In genomic region chr20:53175135-53175780, GRCh38 we compare ENCODE assay signal across 21 cellular contexts.
DNase-seq lines count a peak whose midpoint lies in the region; ATAC-seq, FAIRE-seq and TF ChIP-seq lines count a peak whose summit lies in the region.
"Had no signal": no experiment of that assay in that cellular context is flagged by ENCODE, and none has a peak within 500 bp of the region (broad histone marks: within the 10 kb centered on the region; RNA-seq: fewer than 3 reads in every experiment).

No MANE protein-coding gene starts in this region.

- no peak overlapping the region for H3K23ac ChIP-seq in neuronal stem cell (ENCODE audit: low read depth, low read length, poor library complexity)

- BruUV-seq in K562 (replicated peaks; lab: Mats Ljungman, UMichigan): no TSS peak

- H3K4me3 Mint-ChIP-seq in GM23338: no peak overlapping the region
- H3K4me3 Mint-ChIP-seq: B cell; CD4-positive, alpha-beta T cell had no signal

- H3K4me1 Mint-ChIP-seq in GM23338: peaks cover 9% of the 10 kb centered on the region
- H3K4me1 Mint-ChIP-seq: B cell had no signal

- no peak for TF ChIP-seq CTCF in GM23338 (conservative IDR thresholded peaks at IDR 0.05; ENCODE audit: low read depth in 2 of 2)
- TF ChIP-seq CTCF in RWPE2 (IDR thresholded peaks at IDR 0.05; ENCODE audit: poor library complexity, severe bottlenecking): no peak
- TF ChIP-seq CTCF in K562 (IDR thresholded peaks at IDR 0.05 in 2 of 3, conservative IDR thresholded peaks at IDR 0.05 in 1 of 3; ENCODE audit: insufficient read depth in 2 of 3, low read depth in 1 of 3, low read length in 3 of 3): no peak

- no peaks in the 10 kb centered on the region for H3K9me3 ChIP-seq in RWPE2 (ENCODE audit: severe bottlenecking)
- H3K9me3 ChIP-seq in K562 (replicated peaks; ENCODE audit: control insufficient read depth, insufficient read depth, low read depth, low read length): 0 out of 2 replicates have a peak, but pooled peaks cover 3% of the 10 kb centered on the region
- no peaks in the 10 kb centered on the region for H3K9me3 ChIP-seq in neuronal stem cell (replicated peaks in 1 of 2; ENCODE audit: control insufficient read depth in 2 of 2, insufficient read depth in 1 of 2, low read depth in 1 of 2, low read length in 2 of 2)
- H3K9me3 ChIP-seq: HAP-1 had no signal

- peaks cover 5% of the 10 kb centered on the region for H3K27me3 Mint-ChIP-seq in GM23338 (ENCODE audit: insufficient read depth, low read depth, poor library complexity)

- H3K9ac ChIP-seq in K562 (ENCODE audit: insufficient read depth in 1 of 2, low read depth in 2 of 2, low read length in 2 of 2) (no peak overlapping the region), neuronal stem cell (ENCODE audit: low read depth, low read length, poor library complexity) (no peak overlapping the region)

- peak; percentile 99 for TF ChIP-seq EP300 in K562 (IDR thresholded peaks at IDR 0.05; ENCODE audit: low read length)

- H3K79me2 ChIP-seq in GM23338 (replicated peaks; ENCODE audit: insufficient read depth) (no peaks in the 10 kb centered on the region), K562 (ENCODE audit: control insufficient read depth, insufficient read depth, low read length) (no peaks in the 10 kb centered on the region)

- peak overlapping the region; percentile 59 for H4K91ac ChIP-seq in neuronal stem cell (ENCODE audit: low read depth, low read length, poor library complexity)

- in situ Hi-C loops in K562 (cut with MboI): no loop called here

- no peak overlapping the region for H2BK120ac ChIP-seq in neuronal stem cell (ENCODE audit: low read depth, low read length)

- H2AK5ac ChIP-seq in neuronal stem cell (ENCODE audit: low read depth, low read length): no peak overlapping the region

- H3K4ac ChIP-seq in neuronal stem cell (ENCODE audit: low read length): no peak overlapping the region

- H3K27ac Mint-ChIP-seq in GM23338: no peak overlapping the region
- H3K27ac Mint-ChIP-seq: B cell; CD4-positive, alpha-beta T cell had no signal

- no peak for TF ChIP-seq POLR2A in K562 (conservative IDR thresholded peaks at IDR 0.05)

- H3K14ac ChIP-seq in neuronal stem cell (ENCODE audit: low read length): no peak overlapping the region

- 8% methylated on average over 9 of the region's 12 CpGs for WGBS in K562 (ENCODE audit: insufficient coverage, low coverage, missing lambda C conversion rate)
- WGBS in neuronal stem cell (ENCODE audit: extremely low coverage in 2 of 2, insufficient read length in 2 of 2, insufficient replicate concordance in 1 of 2), 2 donors: no CpG with 5 or more reads among the region's 12 CpGs

- H2BK5ac ChIP-seq in neuronal stem cell (ENCODE audit: low read length): no peak overlapping the region

- H3K4me3 ChIP-seq in GM23338: no peak overlapping the region
- no peak overlapping the region for H3K4me3 ChIP-seq in RWPE2 (ENCODE audit: severe bottlenecking)
- H3K4me3 ChIP-seq in K562: no peak overlapping the region
- peak overlapping the region in 1 of 2 donors; percentile 28 for H3K4me3 ChIP-seq in neuronal stem cell (ENCODE audit: low read length in 2 of 2)
- H3K4me3 ChIP-seq: HAP-1 had no signal

- TF ChIP-seq RAD21 in K562 (CRISPR knock-in tag; conservative IDR thresholded peaks at IDR 0.05 in 1 of 2, IDR thresholded peaks at IDR 0.05 in 1 of 2): peak in 1 of 2 experiments; percentile 50; a peak in 3 of 4 replicates

- no peaks in the 10 kb centered on the region for H3K9me3 Mint-ChIP-seq in GM23338
- H3K9me3 Mint-ChIP-seq: CD4-positive, alpha-beta T cell had no signal

- H2AFZ ChIP-seq in GM23338: peak overlapping the region; percentile 43; the same call in 1 of the 2 replicates
- no peak overlapping the region for H2AFZ ChIP-seq in K562 (ENCODE audit: low read depth, low read length)
- no peak overlapping the region for H2AFZ ChIP-seq in neuronal stem cell (ENCODE audit: low read length)

- H3K27ac ChIP-seq in GM23338 (ENCODE audit: low read depth) (no peak overlapping the region), RWPE2 (ENCODE audit: poor library complexity, severe bottlenecking) (no peak overlapping the region), K562 (ENCODE audit: extremely low read depth, low read depth, low read length) (peak overlapping the region; percentile 17; the same call in 2 of the 3 replicates), neuronal stem cell (replicated peaks; ENCODE audit: low read length) (no peak overlapping the region)

- no peak overlapping the region for H3K4me2 ChIP-seq in GM23338
- peak overlapping the region; percentile 58; the same call in 1 of the 2 replicates for H3K4me2 ChIP-seq in K562 (ENCODE audit: insufficient read depth, low read length)
- no peak overlapping the region for H3K4me2 ChIP-seq in neuronal stem cell (ENCODE audit: insufficient read depth, low read length, poor library complexity, severe bottlenecking)

- H3K27me3 ChIP-seq in GM23338 (ENCODE audit: insufficient read depth) (no peaks in the 10 kb centered on the region), RWPE2 (ENCODE audit: insufficient read depth, poor library complexity, severe bottlenecking) (peaks cover 14% of the 10 kb centered on the region), K562 (ENCODE audit: control insufficient read depth in 2 of 2, insufficient read depth in 2 of 2, low read length in 2 of 2) (no peaks in the 10 kb centered on the region), neuronal stem cell (ENCODE audit: control insufficient read depth in 3 of 3, insufficient read depth in 3 of 3, low read depth in 1 of 3, low read length in 3 of 3) (no peaks in the 10 kb centered on the region)

- H3K36me3 ChIP-seq in GM23338 (ENCODE audit: insufficient read depth) (no peaks in the 10 kb centered on the region), RWPE2 (ENCODE audit: low read depth) (no peaks in the 10 kb centered on the region), K562 (ENCODE audit: control insufficient read depth, insufficient read depth, low read length) (no peaks in the 10 kb centered on the region), neuronal stem cell (replicated peaks in 1 of 2; ENCODE audit: control insufficient read depth in 2 of 2, insufficient read depth in 2 of 2, low read length in 2 of 2) (no peaks in the 10 kb centered on the region)
- H3K36me3 ChIP-seq: HAP-1 had no signal

- H3K18ac ChIP-seq in neuronal stem cell (ENCODE audit: low read length): no peak overlapping the region

- H3F3A ChIP-seq in GM23338 (replicated peaks; ENCODE audit: low read depth): no peaks in the 10 kb centered on the region

- H3K9me2 ChIP-seq in GM23338 (ENCODE audit: insufficient read depth): no peaks in the 10 kb centered on the region

- ATAC-seq in GM23338 (no peak), RWPE2 (ENCODE audit: low read depth) (peak; percentile 28; the same call in 1 of the 3 replicates), K562 (peak; percentile 94), GM21381 (IDR thresholded peaks at IDR 0.05; ENCODE audit: unreplicated experiment) (no peak)

- no peak for DNase-seq in GM23338 (ENCODE audit: low spot score)
- DNase-seq in RWPE2 (ENCODE audit: low spot score): no peak
- peak; percentile 92 to 95 (median 94) for DNase-seq in K562 (ENCODE audit: extremely low read depth in 1 of 4, low spot score in 3 of 4)
- DNase-seq in neuronal stem cell (ENCODE audit: low spot score): no peak
- no peak for DNase-seq in mucosa of gallbladder (ENCODE audit: low spot score)
- no peak for DNase-seq in ecto neural progenitor cell (ENCODE audit: low spot score)
- DNase-seq: C1 segment of cervical spinal cord; CD4-positive, alpha-beta T cell; COR-L47; DMS153; DMS79 treated with DMSO at 0.1 percent for 48 hours; EL had no signal

- no peaks in the 10 kb centered on the region for H3K9me1 ChIP-seq in K562 (ENCODE audit: control insufficient read depth, insufficient read depth, low read length)

- H2BK12ac ChIP-seq in neuronal stem cell (ENCODE audit: low read length): peak overlapping the region; percentile 65

- H4K20me1 ChIP-seq in GM23338 (replicated peaks; ENCODE audit: insufficient read depth) (no peaks in the 10 kb centered on the region), K562 (replicated peaks; ENCODE audit: control insufficient read depth, insufficient read depth, low read length) (no peaks in the 10 kb centered on the region)

- H3K4me1 ChIP-seq in GM23338 (ENCODE audit: insufficient read depth): 0 out of 2 replicates have a peak, but pooled peaks cover 5% of the 10 kb centered on the region
- H3K4me1 ChIP-seq in RWPE2 (ENCODE audit: insufficient read depth, poor library complexity, severe bottlenecking): peaks cover 5% of the 10 kb centered on the region
- H3K4me1 ChIP-seq in K562 (replicated peaks in 1 of 2; ENCODE audit: control insufficient read depth in 2 of 2, insufficient read depth in 2 of 2, low read length in 2 of 2): peaks cover 20 to 35% of the 10 kb centered on the region in 2 experiments; a peak in 4 of 5 replicates
- H3K4me1 ChIP-seq in neuronal stem cell (ENCODE audit: control insufficient read depth in 2 of 2, insufficient read depth in 1 of 2, low read depth in 1 of 2, low read length in 2 of 2): peaks cover 0 to 9% of the 10 kb centered on the region in 2 donors
- H3K4me1 ChIP-seq: HAP-1 had no signal

- H4K8ac ChIP-seq in neuronal stem cell (ENCODE audit: low read depth, low read length): no peak overlapping the region

- POLR2A ChIA-PET in K562 (lab: Yijun Ruan, JAX): interaction anchor here (0.6 to 1.0 kb wide), 2 partner anchors 26 to 1973 kb away, joined by 3 to 4 read pairs; no protein-coding TSS in a partner anchor

- H2BK15ac ChIP-seq in neuronal stem cell (ENCODE audit: low read length): no peak overlapping the region

- intact Hi-C loops in K562 (cut with micrococcal nuclease): loop anchor here (1.0 kb wide), 1 partner anchor 17 kb away; no protein-coding TSS in a partner anchor

- CTCF ChIA-PET in K562 (lab: Yijun Ruan, JAX; ENCODE audit: low intra/inter-chr PET ratio): no interaction called here

- FAIRE-seq in K562 (lab: Jason Lieb, UNC): peak; percentile 99
- FAIRE-seq: A204.1, D721Med, G401.6, GM12891, H1, HTR-8/SVneo had no signal

- H3K79me1 ChIP-seq in neuronal stem cell (ENCODE audit: low read depth, low read length): no peaks in the 10 kb centered on the region

- no peaks in the 10 kb centered on the region for H3K36me3 Mint-ChIP-seq in GM23338 (ENCODE audit: low read depth)

TF ChIP-seq in GM23338, 12 proteins besides CTCF, POLR2A, EP300 and RAD21:
- TF ChIP-seq CREB1 (CRISPR knock-in tag; IDR thresholded peaks at IDR 0.05; ENCODE audit: low read depth): no peak

TF ChIP-seq in K562, 482 proteins besides CTCF, POLR2A, EP300 and RAD21 (continues in another document):
- TF ChIP-seq RBM25 (IDR thresholded peaks at IDR 0.05; ENCODE audit: low read depth, low read length, severe bottlenecking) (no peak), KDM2B (CRISPR knock-in tag; IDR thresholded peaks at IDR 0.05) (no peak)

Comparison
In these comparisons a context has a peak if more than half of its experiments do, and no peak if none do; other contexts are left out.
1. ATAC-seq: peak in RWPE2 (single experiment) and K562 (single experiment); none in GM23338 (single experiment) and GM21381 (single experiment).
2. DNase-seq: peak in K562 (4 of 4); none in GM23338 (single experiment), RWPE2 (single experiment), neuronal stem cell (single experiment), mucosa of gallbladder (single experiment) and ecto neural progenitor cell (single experiment).